Comparison of ENCODE assay signal across 20 cellular contexts in genomic region chr10:18608581-18608980, GRCh38. TPM values are rescaled to one million over a fixed set of nuclear protein-coding genes. Genes with fewer than 3 reads are reported as not detected.
DNase-seq lines count a peak whose midpoint lies in the region; ATAC-seq and TF ChIP-seq lines count a peak whose summit lies in the region.
"Had no signal": no experiment of that assay in that cellular context is flagged by ENCODE, and none has a peak within 500 bp of the region (broad histone marks: within the 10 kb centered on the region; RNA-seq: fewer than 3 reads in every experiment).

No MANE protein-coding gene starts in this region.

- intact Hi-C loops in MCF 10A (cut with micrococcal nuclease), result no loop called here
- intact Hi-C loops in breast epithelium (cut with DNase I; ENCODE audit: low total_unique reads), result no loop called here
- intact Hi-C loops in Right ventricle myocardium inferior (cut with DNase I), result no loop called here

- H3K4me1 Mint-ChIP-seq in MCF 10A (ENCODE audit: insufficient read depth, unreplicated experiment), result peaks cover 24% of the 10 kb centered on the region
- H3K4me1 Mint-ChIP-seq in T-helper 17 cell, result no peaks in the 10 kb centered on the region
- H3K4me1 Mint-ChIP-seq in chondrocyte (ENCODE audit: low read depth), result peaks cover 30% of the 10 kb centered on the region
- peaks cover 17% of the 10 kb centered on the region for H3K4me1 Mint-ChIP-seq in nephron progenitor cell

- ATAC-seq in T-helper 17 cell, result no peak
- ATAC-seq in Right ventricle myocardium inferior, result no peak

- no peaks in the 10 kb centered on the region for H3K27me3 Mint-ChIP-seq in MCF 10A (ENCODE audit: insufficient read depth, unreplicated experiment)
- no peaks in the 10 kb centered on the region for H3K27me3 Mint-ChIP-seq in T-helper 17 cell
- no peaks in the 10 kb centered on the region for H3K27me3 Mint-ChIP-seq in chondrocyte (ENCODE audit: low read depth)
- no peaks in the 10 kb centered on the region for H3K27me3 Mint-ChIP-seq in nephron progenitor cell (ENCODE audit: low read depth, poor library complexity)
- H3K27me3 Mint-ChIP-seq: CD4-positive, alpha-beta T cell had no signal

- H2AFZ ChIP-seq in smooth muscle cell (ENCODE audit: low read depth), result no peak overlapping the region

- TF ChIP-seq CTCF in MCF 10A (IDR thresholded peaks at IDR 0.05; ENCODE audit: unreplicated experiment) (no peak), breast epithelium (IDR thresholded peaks at IDR 0.05) (no peak), chondrocyte (IDR thresholded peaks at IDR 0.05) (no peak), smooth muscle cell (IDR thresholded peaks at IDR 0.05; ENCODE audit: borderline replicate concordance, insufficient read depth, poor library complexity, severe bottlenecking) (no peak), nephron progenitor cell (IDR thresholded peaks at IDR 0.05) (no peak)

- POLR2A ChIA-PET in MCF 10A (lab: Yijun Ruan, JAX), result interaction anchor here (1.3 to 1.7 kb wide), 4 partner anchors 19 to 51 kb away, joined by 4 to 11 read pairs (median 6); partner anchors contain the start of gene ARL5B

- BruUV-seq in MCF 10A (replicated peaks; lab: Mats Ljungman, UMichigan), result no TSS peak

- CTCF ChIA-PET in MCF 10A (lab: Yijun Ruan, JAX), result no interaction called here

- H3F3A ChIP-seq in smooth muscle cell (ENCODE audit: low read depth), result peaks cover 8% of the 10 kb centered on the region

- H3K27me3 ChIP-seq in breast epithelium (no peaks in the 10 kb centered on the region), smooth muscle cell (ENCODE audit: low read depth) (no peaks in the 10 kb centered on the region)
- H3K27me3 ChIP-seq: BE2C had no signal

- H3K9me3 ChIP-seq in breast epithelium (no peaks in the 10 kb centered on the region), T-helper 17 cell (ENCODE audit: control insufficient read depth, low read length, poor library complexity, severe bottlenecking) (no peaks in the 10 kb centered on the region), smooth muscle cell (replicated peaks; ENCODE audit: low read depth) (no peaks in the 10 kb centered on the region)
- H3K9me3 ChIP-seq: BE2C had no signal

- H3K36me3 ChIP-seq in breast epithelium, result no peaks in the 10 kb centered on the region
- peaks cover 3% of the 10 kb centered on the region for H3K36me3 ChIP-seq in smooth muscle cell (ENCODE audit: low read depth)
- H3K36me3 ChIP-seq: BE2C had no signal

- no peaks in the 10 kb centered on the region for H4K20me1 ChIP-seq in smooth muscle cell (ENCODE audit: low read depth)

- WGBS in smooth muscle cell (ENCODE audit: low lambda C conversion rate), result 89% methylated on average over 6 of the region's 6 CpGs

- TF ChIP-seq POLR2A in breast epithelium (IDR thresholded peaks at IDR 0.05), result no peak

- peaks cover 37% of the 10 kb centered on the region for H3K36me3 Mint-ChIP-seq in MCF 10A (ENCODE audit: insufficient read depth, unreplicated experiment)
- peaks cover 15% of the 10 kb centered on the region for H3K36me3 Mint-ChIP-seq in T-helper 17 cell (ENCODE audit: low read depth)
- no peaks in the 10 kb centered on the region for H3K36me3 Mint-ChIP-seq in chondrocyte (ENCODE audit: low read depth)
- H3K36me3 Mint-ChIP-seq in nephron progenitor cell (ENCODE audit: low read depth), result peaks cover 67% of the 10 kb centered on the region

- H3K4me1 ChIP-seq in breast epithelium (no peaks in the 10 kb centered on the region), smooth muscle cell (ENCODE audit: low read depth) (no peaks in the 10 kb centered on the region)

- no peak overlapping the region for H3K4me3 Mint-ChIP-seq in MCF 10A (ENCODE audit: unreplicated experiment)
- H3K4me3 Mint-ChIP-seq in T-helper 17 cell, result no peak overlapping the region
- H3K4me3 Mint-ChIP-seq in chondrocyte (ENCODE audit: unreplicated experiment), result no peak overlapping the region
- H3K4me3 Mint-ChIP-seq in nephron progenitor cell, result no peak overlapping the region
- H3K4me3 Mint-ChIP-seq: CD4-positive, alpha-beta T cell; HFFc6 had no signal

- H3K4me2 ChIP-seq in smooth muscle cell, result no peak overlapping the region

- H3K4me3 ChIP-seq in breast epithelium, result no peak overlapping the region
- H3K4me3 ChIP-seq in smooth muscle cell, result no peak overlapping the region

- H3K79me2 ChIP-seq in smooth muscle cell (ENCODE audit: low read depth), result no peaks in the 10 kb centered on the region

- no peaks in the 10 kb centered on the region for H3K9me3 Mint-ChIP-seq in MCF 10A (ENCODE audit: unreplicated experiment)
- no peaks in the 10 kb centered on the region for H3K9me3 Mint-ChIP-seq in chondrocyte (ENCODE audit: low read depth)
- no peaks in the 10 kb centered on the region for H3K9me3 Mint-ChIP-seq in nephron progenitor cell
- H3K9me3 Mint-ChIP-seq: CD4-positive, alpha-beta T cell; HFFc6 had no signal

- no peak overlapping the region for H3K27ac Mint-ChIP-seq in MCF 10A (ENCODE audit: low read depth, unreplicated experiment)
- H3K27ac Mint-ChIP-seq in T-helper 17 cell, result peak overlapping the region; percentile 39
- peak overlapping the region; percentile 83 for H3K27ac Mint-ChIP-seq in chondrocyte (ENCODE audit: unreplicated experiment)
- no peak overlapping the region for H3K27ac Mint-ChIP-seq in nephron progenitor cell
- H3K27ac Mint-ChIP-seq: CD4-positive, alpha-beta T cell had no signal

- H3K27ac ChIP-seq in breast epithelium (no peak overlapping the region), smooth muscle cell (ENCODE audit: low read depth) (peak overlapping the region; percentile 63)

- peak; percentile 70 for DNase-seq in MCF 10A (ENCODE audit: unreplicated experiment)
- no peak for DNase-seq in breast epithelium (ENCODE audit: low spot score in 2 of 2)
- DNase-seq in T-helper 17 cell, result no peak
- DNase-seq in chondrocyte (ENCODE audit: low spot score), result no peak
- no peak for DNase-seq in smooth muscle cell (lab: John Stamatoyannopoulos, UW; ENCODE audit: unreplicated experiment)
- DNase-seq in nucleus accumbens (lab: John Stamatoyannopoulos, UW), result no peak
- DNase-seq in nephron progenitor cell, result no peak
- no peak for DNase-seq in Right ventricle myocardium inferior (ENCODE audit: missing footprints)
- DNase-seq: 8988T; BE2C; CD4-positive, alpha-beta T cell; DMS79; KG1; NCI-H1417; NCI-H187; NCI-H226; NCI-H524; NCI-H82; OCI-M1 had no signal

- H3K9ac ChIP-seq in smooth muscle cell (ENCODE audit: low read depth), result no peak overlapping the region

RNA-seq across cellular contexts. Expression of gene NSUN6, which starts 42.8 kb away (rescaled TPM):
- 16.0 and 16.2 TPM in 2 replicates for total RNA-seq in MCF 10A (2022)
- 10 to 100 TPM; 11.8 to 28.4 (median 18.0) TPM for total RNA-seq in breast epithelium
- 10 to 100 TPM; 22.2 to 36.9 TPM for total RNA-seq in T-helper 17 cell
- 3.3 to 6.9 TPM (median 4.6 TPM) in 3 replicates for total RNA-seq in chondrocyte
- total RNA-seq in smooth muscle cell, result 6.1 and 11.8 TPM in 2 replicates
- polyA plus RNA-seq in smooth muscle cell, result 7.2 and 9.5 TPM in 2 replicates
- total RNA-seq in Right ventricle myocardium inferior, result 8.1 TPM

RNA-seq across cellular contexts. Expression of gene ARL5B, which starts 50.6 kb away (rescaled TPM):
- total RNA-seq in MCF 10A (2022), result 22.0 and 23.1 TPM in 2 replicates
- total RNA-seq in breast epithelium, result 10 to 100 TPM in 2 of 3 donors, 1 to 10 TPM in 1; 7.8 to 23.6 (median 15.4) TPM
- 10 to 100 TPM; 13.1 to 24.3 TPM for total RNA-seq in T-helper 17 cell
- total RNA-seq in chondrocyte, result 14.8 to 16.0 TPM (median 15.4 TPM) in 3 replicates
- 80.9 and 98.4 TPM in 2 replicates for total RNA-seq in smooth muscle cell
- polyA plus RNA-seq in smooth muscle cell, result 12.9 and 15.4 TPM in 2 replicates
- total RNA-seq in Right ventricle myocardium inferior, result 6.2 TPM

Comparison
In these comparisons a context has a peak if more than half of its experiments do, and no peak if none do; other contexts are left out.
1. H3K27ac Mint-ChIP-seq: peak in T-helper 17 cell (single experiment) and chondrocyte (single experiment); none in MCF 10A (single experiment) and nephron progenitor cell (single experiment).